ENCODE assay signal across 1 cellular context in the genomic region with DNA sequence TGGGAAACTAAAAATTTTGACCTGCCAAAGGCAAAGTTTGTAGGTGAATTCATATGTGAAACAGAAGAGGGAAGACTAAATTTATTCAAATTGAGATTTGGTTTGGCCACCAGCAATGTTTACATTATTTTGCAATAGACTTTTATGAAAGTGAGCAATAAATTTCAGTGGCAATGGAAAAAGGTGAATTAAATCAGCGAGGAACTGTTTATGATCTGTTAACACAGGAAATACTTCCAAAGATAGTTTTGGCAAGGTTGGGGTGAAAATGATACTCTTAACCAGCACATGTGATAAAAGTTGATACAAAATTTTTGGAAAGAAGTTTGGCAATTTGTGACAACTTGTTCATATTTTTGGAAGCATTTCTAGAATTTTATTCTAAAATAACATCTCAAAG.
TF ChIP-seq lines count a peak whose summit lies in the region.

No MANE protein-coding gene starts in this region.

TF ChIP-seq in HEK293, 187 proteins besides CTCF, POLR2A, EP300 and RAD21 (continued from another document):
- peak; percentile 90 for TF ChIP-seq PRDM6 (tag by site-specific recombination; IDR thresholded peaks at IDR 0.05)
- TF ChIP-seq OSR2 (tag by site-specific recombination; IDR thresholded peaks at IDR 0.05): peak; percentile 66; the same call in 1 of the 2 replicates
- no peak for TF ChIP-seq ZSCAN4 (tag by site-specific recombination; IDR thresholded peaks at IDR 0.05)
- TF ChIP-seq, protein P1, sequence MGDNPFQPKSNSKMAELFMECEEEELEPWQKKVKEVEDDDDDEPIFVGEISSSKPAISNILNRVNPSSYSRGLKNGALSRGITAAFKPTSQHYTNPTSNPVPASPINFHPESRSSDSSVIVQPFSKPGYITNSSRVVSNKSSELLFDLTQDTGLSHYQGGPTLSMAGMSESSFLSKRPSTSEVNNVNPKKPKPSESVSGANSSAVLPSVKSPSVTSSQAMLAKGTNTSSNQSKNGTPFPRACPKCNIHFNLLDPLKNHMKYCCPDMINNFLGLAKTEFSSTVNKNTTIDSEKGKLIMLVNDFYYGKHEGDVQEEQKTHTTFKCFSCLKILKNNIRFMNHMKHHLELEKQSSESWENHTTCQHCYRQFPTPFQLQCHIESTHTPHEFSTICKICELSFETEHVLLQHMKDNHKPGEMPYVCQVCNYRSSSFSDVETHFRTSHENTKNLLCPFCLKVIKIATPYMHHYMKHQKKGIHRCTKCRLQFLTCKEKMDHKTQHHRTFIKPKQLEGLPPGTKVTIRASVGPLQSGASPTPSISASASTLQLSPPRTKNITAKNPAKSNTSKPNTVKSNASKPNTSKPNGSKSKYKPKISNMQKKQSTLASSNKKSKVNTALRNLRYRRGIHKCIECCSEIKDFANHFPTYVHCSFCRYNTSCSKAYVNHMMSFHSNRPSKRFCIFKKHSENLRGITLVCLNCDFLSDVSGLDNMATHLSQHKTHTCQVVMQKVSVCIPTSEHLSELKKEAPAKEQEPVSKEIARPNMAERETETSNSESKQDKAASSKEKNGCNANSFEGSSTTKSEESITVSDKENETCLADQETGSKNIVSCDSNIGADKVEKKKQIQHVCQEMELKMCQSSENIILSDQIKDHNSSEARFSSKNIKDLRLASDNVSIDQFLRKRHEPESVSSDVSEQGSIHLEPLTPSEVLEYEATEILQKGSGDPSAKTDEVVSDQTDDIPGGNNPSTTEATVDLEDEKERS (tag by site-specific recombination; IDR thresholded peaks at IDR 0.05): no peak
- no peak for TF ChIP-seq ZEB2 (tag by site-specific recombination; IDR thresholded peaks at IDR 0.05)
- TF ChIP-seq KLF7 (tag by site-specific recombination; IDR thresholded peaks at IDR 0.05; ENCODE audit: borderline replicate concordance): no peak
- no peak for TF ChIP-seq ZNF335 (tag by site-specific recombination; conservative IDR thresholded peaks at IDR 0.05)
- 0 out of 2 replicates have a peak, but pooled peaks have one; percentile 13 for TF ChIP-seq PRDM4 (tag by site-specific recombination; IDR thresholded peaks at IDR 0.05)
- TF ChIP-seq KLF10 (tag by site-specific recombination; IDR thresholded peaks at IDR 0.05): no peak
- TF ChIP-seq ZNF843 (tag by site-specific recombination; IDR thresholded peaks at IDR 0.05): peak; percentile 58
